Comparison of ENCODE assay signal across 8 cellular contexts in the genomic region with DNA sequence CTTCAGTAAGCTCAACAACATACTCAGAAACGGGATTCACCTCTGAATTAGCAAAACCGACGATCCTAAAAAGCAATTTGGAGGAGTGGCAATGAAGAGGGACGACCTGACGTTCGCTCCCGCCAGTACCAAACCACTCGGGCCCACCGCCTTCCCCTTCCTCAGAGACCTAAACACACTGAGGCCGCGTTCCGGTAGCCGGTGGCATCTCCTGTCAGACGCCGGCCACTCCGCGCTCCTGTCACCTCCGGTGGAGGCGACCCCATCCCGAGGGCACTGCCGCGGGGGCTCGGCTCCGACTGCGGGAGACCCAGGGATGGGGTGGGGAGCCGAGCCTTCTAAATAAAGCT. TPM values are rescaled to one million over a fixed set of nuclear protein-coding genes. Genes with fewer than 3 reads are reported as not detected.
DNase-seq lines count a peak whose midpoint lies in the region; ATAC-seq and TF ChIP-seq lines count a peak whose summit lies in the region.

No MANE protein-coding gene starts in this region.

- H3K23ac ChIP-seq in neuronal stem cell (ENCODE audit: low read depth, low read length, poor library complexity), result peak overlapping the region; percentile 91

- peak overlapping the region; percentile 85 for H3K4me3 Mint-ChIP-seq in activated CD4-positive, alpha-beta memory T cell treated with anti-CD3 and anti-CD28 coated beads, Interleukin-2, amount 10 ng/mL, durations not matched to agents 7 days and 5 days

- POLR2A ChIA-PET in AG04450 (lab: Yijun Ruan, JAX), result no interaction called here
- POLR2A ChIA-PET in activated CD4-positive, alpha-beta memory T cell treated with anti-CD3 and anti-CD28 coated beads, Interleukin-2, amount 10 ng/mL, durations not matched to agents 7 days and 5 days (lab: Charles Lee), result interaction anchor here (1.0 to 4.0 kb wide), 6 partner anchors 11 to 319 kb away, joined by 3 to 50 read pairs (median 4); partner anchors contain the start of genes HSPA5 and RABEPK

- no peak for DNase-seq in AG04450 (ENCODE audit: low read depth, low spot score)
- DNase-seq in activated CD4-positive, alpha-beta memory T cell treated with anti-CD3 and anti-CD28 coated beads, Interleukin-2, amount 10 ng/mL, durations not matched to agents 7 days and 5 days, result peak; percentile 45
- no peak for DNase-seq in fibroblast of pulmonary artery (ENCODE audit: low read depth)
- peak; percentile 1 for DNase-seq in neuronal stem cell (ENCODE audit: low spot score)
- DNase-seq in NCI-H1105 treated with DMSO at 0.1 percent for 48 hours (lab: John Stamatoyannopoulos, UW), result no peak
- DNase-seq in superior temporal gyrus (ENCODE audit: extremely low spot score), result no peak

- peaks cover 0 to 13% of the 10 kb centered on the region in 2 donors for H3K36me3 ChIP-seq in neuronal stem cell (replicated peaks in 1 of 2; ENCODE audit: control insufficient read depth in 2 of 2, insufficient read depth in 2 of 2, low read length in 2 of 2)

- H3K4me3 ChIP-seq in AG04450 (ENCODE audit: low read depth, low read length) (peak overlapping the region; percentile 99), fibroblast of pulmonary artery (replicated peaks; ENCODE audit: low read depth, low read length) (peak overlapping the region; percentile 98), neuronal stem cell (ENCODE audit: low read length in 2 of 2) (peak overlapping the region; percentile 92 to 100)

- peaks cover 38% of the 10 kb centered on the region for H3K4me1 Mint-ChIP-seq in activated CD4-positive, alpha-beta memory T cell treated with anti-CD3 and anti-CD28 coated beads, Interleukin-2, amount 10 ng/mL, durations not matched to agents 7 days and 5 days

- H3K9me3 ChIP-seq in AG04450 (ENCODE audit: control insufficient read depth, insufficient read depth, low read length) (peaks cover 5% of the 10 kb centered on the region; the same call in 1 of the 2 replicates), neuronal stem cell (replicated peaks in 1 of 2; ENCODE audit: control insufficient read depth in 2 of 2, insufficient read depth in 1 of 2, low read depth in 1 of 2, low read length in 2 of 2) (no peaks in the 10 kb centered on the region)

- H2BK15ac ChIP-seq in neuronal stem cell (ENCODE audit: low read length), result no peak overlapping the region

- peak overlapping the region; percentile 90 for H3K27ac ChIP-seq in AG04450 (ENCODE audit: low read depth, low read length)
- no peak overlapping the region for H3K27ac ChIP-seq in neuronal stem cell (replicated peaks; ENCODE audit: low read length)

- H3K27me3 ChIP-seq in AG04450 (ENCODE audit: control insufficient read depth, insufficient read depth, low read length) (no peaks in the 10 kb centered on the region), neuronal stem cell (ENCODE audit: control insufficient read depth in 3 of 3, insufficient read depth in 3 of 3, low read depth in 1 of 3, low read length in 3 of 3) (no peaks in the 10 kb centered on the region)

- H2BK120ac ChIP-seq in neuronal stem cell (ENCODE audit: low read depth, low read length), result no peak overlapping the region

- H3K79me1 ChIP-seq in neuronal stem cell (ENCODE audit: low read depth, low read length), result peaks cover 11% of the 10 kb centered on the region

- peak overlapping the region; percentile 91 for H3K27ac Mint-ChIP-seq in activated CD4-positive, alpha-beta memory T cell treated with anti-CD3 and anti-CD28 coated beads, Interleukin-2, amount 10 ng/mL, durations not matched to agents 7 days and 5 days

- peak; percentile 24 for ATAC-seq in GM19324 (IDR thresholded peaks at IDR 0.05; ENCODE audit: low FRiP score, unreplicated experiment)
- ATAC-seq in HG03571 (IDR thresholded peaks at IDR 0.05; ENCODE audit: unreplicated experiment), result peak; percentile 19

- CTCF ChIA-PET in AG04450 (lab: Charles Lee), result no interaction called here
- CTCF ChIA-PET in activated CD4-positive, alpha-beta memory T cell treated with anti-CD3 and anti-CD28 coated beads, Interleukin-2, amount 10 ng/mL, durations not matched to agents 7 days and 5 days (lab: Charles Lee), result interaction anchor here (1.2 kb wide), 1 partner anchor 46 kb away, joined by 3 read pairs; the partner anchor contains the start of gene SCAI

- H2AFZ ChIP-seq in neuronal stem cell (ENCODE audit: low read length), result peak overlapping the region; percentile 87

- no peak overlapping the region for H3K4ac ChIP-seq in neuronal stem cell (ENCODE audit: low read length)

- H3K27me3 Mint-ChIP-seq in activated CD4-positive, alpha-beta memory T cell treated with anti-CD3 and anti-CD28 coated beads, Interleukin-2, amount 10 ng/mL, durations not matched to agents 7 days and 5 days, result no peaks in the 10 kb centered on the region

- H3K9me3 Mint-ChIP-seq in activated CD4-positive, alpha-beta memory T cell treated with anti-CD3 and anti-CD28 coated beads, Interleukin-2, amount 10 ng/mL, durations not matched to agents 7 days and 5 days, result no peaks in the 10 kb centered on the region

- H3K18ac ChIP-seq in neuronal stem cell (ENCODE audit: low read length), result peak overlapping the region; percentile 94

- no peak overlapping the region for H2BK12ac ChIP-seq in neuronal stem cell (ENCODE audit: low read length)

- H3K4me1 ChIP-seq in neuronal stem cell (ENCODE audit: control insufficient read depth in 2 of 2, insufficient read depth in 1 of 2, low read depth in 1 of 2, low read length in 2 of 2), result peaks cover 3% of the 10 kb centered on the region in 2 donors

- H2AK5ac ChIP-seq in neuronal stem cell (ENCODE audit: low read depth, low read length), result peak overlapping the region; percentile 84

- peak overlapping the region; percentile 93 for H3K9ac ChIP-seq in neuronal stem cell (ENCODE audit: low read depth, low read length, poor library complexity)

- H4K8ac ChIP-seq in neuronal stem cell (ENCODE audit: low read depth, low read length), result no peak overlapping the region

- H3K4me2 ChIP-seq in neuronal stem cell (ENCODE audit: insufficient read depth, low read length, poor library complexity, severe bottlenecking), result peak overlapping the region; percentile 89

- WGBS in neuronal stem cell (ENCODE audit: extremely low coverage in 2 of 2, insufficient read length in 2 of 2, insufficient replicate concordance in 1 of 2), 2 donors, result no CpG with 5 or more reads among the region's 26 CpGs

- TF ChIP-seq CTCF in AG04450 (IDR thresholded peaks at IDR 0.05; ENCODE audit: low read depth, low read length), result no peak
- no peak for TF ChIP-seq CTCF in fibroblast of pulmonary artery (IDR thresholded peaks at IDR 0.05; ENCODE audit: low read length, missing control alignments)

- H3K14ac ChIP-seq in neuronal stem cell (ENCODE audit: low read length), result peak overlapping the region; percentile 94

- H2BK5ac ChIP-seq in neuronal stem cell (ENCODE audit: low read length), result peak overlapping the region; percentile 93

- no peak overlapping the region for H4K91ac ChIP-seq in neuronal stem cell (ENCODE audit: low read depth, low read length, poor library complexity)

- H3K36me3 Mint-ChIP-seq in activated CD4-positive, alpha-beta memory T cell treated with anti-CD3 and anti-CD28 coated beads, Interleukin-2, amount 10 ng/mL, durations not matched to agents 7 days and 5 days (ENCODE audit: low read depth), result peaks cover 11% of the 10 kb centered on the region

RNA-seq across cellular contexts. Expression of gene PPP6C, which starts 0.6 kb away (rescaled TPM):
- polyA plus RNA-seq in AG04450 (2011; rRNA removed), result 24.3 and 34.8 TPM in 2 replicates
- 13.7 and 24.7 TPM in 2 replicates for polyA minus RNA-seq in AG04450 (2011; rRNA and poly(A)+ RNA removed)
- total RNA-seq in activated CD4-positive, alpha-beta memory T cell treated with anti-CD3 and anti-CD28 coated beads, Interleukin-2, amount 10 ng/mL, durations not matched to agents 7 days and 5 days, result 10 to 100 TPM; 56.4 to 57.6 TPM
- polyA plus RNA-seq in neuronal stem cell (2013, experiment 1 of 2), result 34.6 TPM
- 35.2 TPM for polyA plus RNA-seq in neuronal stem cell (2013, experiment 2 of 2)

RNA-seq across cellular contexts. Expression of gene RABEPK, which starts 11.4 kb away (rescaled TPM):
- 45.5 and 45.8 TPM in 2 replicates for polyA plus RNA-seq in AG04450 (2011; rRNA removed)
- 22.8 and 25.8 TPM in 2 replicates for polyA minus RNA-seq in AG04450 (2011; rRNA and poly(A)+ RNA removed)
- total RNA-seq in activated CD4-positive, alpha-beta memory T cell treated with anti-CD3 and anti-CD28 coated beads, Interleukin-2, amount 10 ng/mL, durations not matched to agents 7 days and 5 days, result 10 to 100 TPM; 11.8 to 12.1 TPM
- polyA plus RNA-seq in neuronal stem cell (2013, experiment 1 of 2), result 12.5 TPM
- 12.3 TPM for polyA plus RNA-seq in neuronal stem cell (2013, experiment 2 of 2)

RNA-seq across cellular contexts. Expression of gene SCAI, which starts 45.7 kb away (rescaled TPM):
- 11.9 and 13.9 TPM in 2 replicates for polyA plus RNA-seq in AG04450 (2011; rRNA removed)
- polyA minus RNA-seq in AG04450 (2011; rRNA and poly(A)+ RNA removed), result 18.7 and 24.2 TPM in 2 replicates
- total RNA-seq in activated CD4-positive, alpha-beta memory T cell treated with anti-CD3 and anti-CD28 coated beads, Interleukin-2, amount 10 ng/mL, durations not matched to agents 7 days and 5 days, result 1 to 10 TPM; 7.9 to 8.5 TPM
- 11.0 TPM for polyA plus RNA-seq in neuronal stem cell (2013, experiment 1 of 2)
- polyA plus RNA-seq in neuronal stem cell (2013, experiment 2 of 2), result 11.4 TPM

RNA-seq across cellular contexts. Expression of gene HSPA5, which starts 52.2 kb away (rescaled TPM):
- polyA plus RNA-seq in AG04450 (2011; rRNA removed), result 477 and 591 TPM in 2 replicates
- 298 and 337 TPM in 2 replicates for polyA minus RNA-seq in AG04450 (2011; rRNA and poly(A)+ RNA removed)
- 100 to 1,000 TPM; 155 to 156 TPM for total RNA-seq in activated CD4-positive, alpha-beta memory T cell treated with anti-CD3 and anti-CD28 coated beads, Interleukin-2, amount 10 ng/mL, durations not matched to agents 7 days and 5 days
- 77.9 TPM for polyA plus RNA-seq in neuronal stem cell (2013, experiment 1 of 2)
- 76.9 TPM for polyA plus RNA-seq in neuronal stem cell (2013, experiment 2 of 2)

Comparison
In these comparisons a context has a peak if more than half of its experiments do, and no peak if none do; other contexts are left out.
1. DNase-seq: peak in activated CD4-positive, alpha-beta memory T cell treated with anti-CD3 and anti-CD28 coated beads, Interleukin-2, amount 10 ng/mL, durations not matched to agents 7 days and 5 days (single experiment) and neuronal stem cell (single experiment); none in AG04450 (single experiment), fibroblast of pulmonary artery (single experiment), NCI-H1105 treated with DMSO at 0.1 percent for 48 hours (single experiment) and superior temporal gyrus (single experiment).
2. Peak in every context shown above with its lines, with median percentiles within 50 percentile points of each other: H3K4me3 ChIP-seq.